Comparison of ENCODE assay signal across 8 cellular contexts in the genomic region with DNA sequence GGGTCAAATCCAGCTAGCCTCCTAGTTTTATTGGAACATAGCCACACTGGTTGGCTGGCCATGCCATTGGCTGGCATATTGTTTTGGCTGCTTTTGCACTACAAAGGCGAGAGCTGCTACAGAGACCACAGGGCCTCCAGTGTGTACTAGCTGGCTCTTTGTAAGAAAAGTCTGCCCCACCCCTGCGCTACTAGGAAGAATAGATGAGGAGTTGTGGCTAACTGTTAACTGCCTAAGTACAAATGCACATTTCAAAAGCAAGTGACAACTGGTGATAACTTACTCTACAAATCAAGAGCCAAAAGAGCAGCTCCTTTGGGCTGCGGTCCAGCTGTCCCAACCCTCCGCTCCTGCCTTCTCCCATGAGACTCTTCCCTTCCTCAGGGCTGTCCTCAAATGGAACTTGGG.
A peak's percentile ranks its signal among the peaks of the same experiment; 100 is the strongest.
DNase-seq lines count a peak whose midpoint lies in the region; ATAC-seq, FAIRE-seq and TF ChIP-seq lines count a peak whose summit lies in the region.

No MANE protein-coding gene starts in this region.

- H3K4me1 ChIP-seq in NT2/D1 (ENCODE audit: insufficient read depth, insufficient read length) (peaks cover 8% of the 10 kb centered on the region), kidney (ENCODE audit: control insufficient read depth in 1 of 2, insufficient read depth in 1 of 2, low read depth in 1 of 2, low read length in 2 of 2) (peaks cover 0 to 13% of the 10 kb centered on the region in 2 donors), stomach (peaks cover 33 to 84% (median 57%) of the 10 kb centered on the region in 4 donors)

- H3K4me3 Mint-ChIP-seq in activated naive CD4-positive, alpha-beta T cell treated with anti-CD3 and anti-CD28 coated beads for 36 hours: peak overlapping the region; percentile 69

- CTCF ChIA-PET in activated naive CD4-positive, alpha-beta T cell treated with anti-CD3 and anti-CD28 coated beads for 36 hours (lab: Charles Lee): interaction anchor here (0.8 to 9.3 kb wide), 6 partner anchors 10 to 96 kb away, joined by 3 to 72 read pairs (median 4); no protein-coding TSS in a partner anchor

- no peaks in the 10 kb centered on the region for H3K27me3 Mint-ChIP-seq in activated naive CD4-positive, alpha-beta T cell treated with anti-CD3 and anti-CD28 coated beads for 36 hours (ENCODE audit: low read depth)

- H3K36me3 ChIP-seq in NT2/D1 (ENCODE audit: insufficient read depth, insufficient read length, low read length) (peaks cover 8% of the 10 kb centered on the region), kidney (ENCODE audit: control insufficient read depth in 1 of 2, insufficient read depth in 2 of 2, low read length in 2 of 2) (no peaks in the 10 kb centered on the region), stomach (peaks cover 0 to 3% (median 1%) of the 10 kb centered on the region in 4 donors)

- no peaks in the 10 kb centered on the region for H3K27me3 ChIP-seq in NT2/D1 (ENCODE audit: insufficient read depth, insufficient read length)
- H3K27me3 ChIP-seq in stomach: no peaks in the 10 kb centered on the region

- H3K27ac Mint-ChIP-seq in activated naive CD4-positive, alpha-beta T cell treated with anti-CD3 and anti-CD28 coated beads for 36 hours: peak overlapping the region; percentile 97

- H3K36me3 Mint-ChIP-seq in activated naive CD4-positive, alpha-beta T cell treated with anti-CD3 and anti-CD28 coated beads for 36 hours (ENCODE audit: low read depth): peaks cover 5% of the 10 kb centered on the region

- H3K27ac ChIP-seq in kidney (ENCODE audit: low read depth in 2 of 2, low read length in 2 of 2) (peak overlapping the region in 1 of 2 donors; percentile 17), stomach (peak overlapping the region; percentile 28 to 79 (median 62))

- TF ChIP-seq CTCF in kidney (IDR thresholded peaks at IDR 0.05; ENCODE audit: borderline replicate concordance, extremely low read depth, insufficient read depth): no peak
- TF ChIP-seq CTCF in stomach (IDR thresholded peaks at IDR 0.05): no peak

- H3K9ac ChIP-seq in NT2/D1 (ENCODE audit: insufficient read length, low read depth) (peak overlapping the region; percentile 16), kidney (ENCODE audit: low read length in 2 of 2) (no peak overlapping the region)

- DNase-seq in NT2/D1 (ENCODE audit: low read depth, low spot score): peak; percentile 82
- peak; percentile 59 for DNase-seq in activated naive CD4-positive, alpha-beta T cell treated with anti-CD3 and anti-CD28 coated beads for 36 hours
- peak; percentile 82 for DNase-seq in kidney
- no peak for DNase-seq in stomach
- DNase-seq in DMS114 treated with DMSO at 0.1 percent for 48 hours (lab: John Stamatoyannopoulos, UW; ENCODE audit: unreplicated experiment): no peak
- no peak for DNase-seq in RCC 7860 (ENCODE audit: low spot score)

- no peak for TF ChIP-seq POLR2A in stomach (IDR thresholded peaks at IDR 0.05)

- ATAC-seq in GM18907 (IDR thresholded peaks at IDR 0.05; ENCODE audit: unreplicated experiment) (no peak), GM21825 (IDR thresholded peaks at IDR 0.05; ENCODE audit: unreplicated experiment) (no peak)

- intact Hi-C loops in activated naive CD4-positive, alpha-beta T cell treated with anti-CD3 and anti-CD28 coated beads for 36 hours (cut with micrococcal nuclease): loop anchor here (1.0 to 5.0 kb wide), 7 partner anchors 9 to 215 kb away; partner anchors contain the start of genes MTX3 and ZFYVE16
- intact Hi-C loops in kidney (cut with DNase I) (no loop called here), stomach (cut with DNase I; ENCODE audit: low total_unique reads) (no loop called here)

- peaks cover 80% of the 10 kb centered on the region for H3K4me1 Mint-ChIP-seq in activated naive CD4-positive, alpha-beta T cell treated with anti-CD3 and anti-CD28 coated beads for 36 hours (ENCODE audit: low read depth)

- no peak for FAIRE-seq in kidney (lab: Jason Lieb, UNC)
- FAIRE-seq in RCC 7860 (lab: Jason Lieb, UNC): no peak

- WGBS in stomach, 5 donors: 30 to 41% (median 36%) methylated on average over 4 of the region's 4 CpGs

- H3K9me3 Mint-ChIP-seq in activated naive CD4-positive, alpha-beta T cell treated with anti-CD3 and anti-CD28 coated beads for 36 hours: no peaks in the 10 kb centered on the region

- TF ChIP-seq EP300 in stomach (IDR thresholded peaks at IDR 0.05): no peak

- H3K9me3 ChIP-seq in NT2/D1 (ENCODE audit: insufficient read depth, low read length): no peaks in the 10 kb centered on the region
- H3K9me3 ChIP-seq in kidney (ENCODE audit: control insufficient read depth in 1 of 2, low read length in 2 of 2): no peaks in the 10 kb centered on the region
- no peaks in the 10 kb centered on the region for H3K9me3 ChIP-seq in stomach

- H3K4me3 ChIP-seq in NT2/D1 (ENCODE audit: insufficient read length, low read depth) (no peak overlapping the region), kidney (ENCODE audit: low read length in 2 of 2) (no peak overlapping the region), stomach (no peak overlapping the region)

Comparison
In these comparisons a context has a peak if more than half of its experiments do, and no peak if none do; other contexts are left out.
1. DNase-seq: peak in NT2/D1 (single experiment), activated naive CD4-positive, alpha-beta T cell treated with anti-CD3 and anti-CD28 coated beads for 36 hours (single experiment) and kidney (single experiment); none in stomach (single experiment), DMS114 treated with DMSO at 0.1 percent for 48 hours (single experiment) and RCC 7860 (single experiment).